8 cellular contexts compared by ENCODE assay signal in genomic region chr12:122981036-122981471, GRCh38. TPM values are rescaled to one million over a fixed set of nuclear protein-coding genes. Genes with fewer than 3 reads are reported as not detected.
DNase-seq lines count a peak whose midpoint lies in the region; ATAC-seq lines count a peak whose summit lies in the region.

No MANE protein-coding gene starts in this region.

- DNase-seq in activated CD8-positive, alpha-beta memory T cell treated with anti-CD3 and anti-CD28 coated beads, Interleukin-2, amount 50 U/mL, for 48 hours = peak; percentile 74
- DNase-seq in activated CD8-positive, alpha-beta memory T cell treated with anti-CD3 and anti-CD28 coated beads for 24 hours = no peak
- DNase-seq in activated naive CD8-positive, alpha-beta T cell treated with anti-CD3 and anti-CD28 coated beads for 36 hours = no peak
- peak in 1 of 3 donors; percentile 31 for DNase-seq in immature natural killer cell
- DNase-seq in hippocampal formation (lab: John Stamatoyannopoulos, UW) = no peak

- peak overlapping the region; percentile 90 for H3K27ac Mint-ChIP-seq in activated naive CD8-positive, alpha-beta T cell treated with anti-CD3 and anti-CD28 coated beads for 36 hours
- peak overlapping the region; percentile 49 to 84 (median 68) for H3K27ac Mint-ChIP-seq in immature natural killer cell
- H3K27ac Mint-ChIP-seq in stimulated activated naive CD8-positive, alpha-beta T cell treated with anti-CD3 and anti-CD28 coated beads, Interleukin-15, Interleukin-2, amounts not matched to agents 100 ng/mL and 50 ng/mL, for 24 hours = peak overlapping the region; percentile 82

- H3K9me3 Mint-ChIP-seq in activated naive CD8-positive, alpha-beta T cell treated with anti-CD3 and anti-CD28 coated beads for 36 hours = no peaks in the 10 kb centered on the region
- H3K9me3 Mint-ChIP-seq in immature natural killer cell = no peaks in the 10 kb centered on the region
- no peaks in the 10 kb centered on the region for H3K9me3 Mint-ChIP-seq in stimulated activated naive CD8-positive, alpha-beta T cell treated with anti-CD3 and anti-CD28 coated beads, Interleukin-15, Interleukin-2, amounts not matched to agents 100 ng/mL and 50 ng/mL, for 24 hours

- peaks cover 17% of the 10 kb centered on the region for H3K36me3 Mint-ChIP-seq in activated naive CD8-positive, alpha-beta T cell treated with anti-CD3 and anti-CD28 coated beads for 36 hours
- H3K36me3 Mint-ChIP-seq in immature natural killer cell = peaks cover 0 to 11% (median 5%) of the 10 kb centered on the region in 3 donors
- peaks cover 17% of the 10 kb centered on the region for H3K36me3 Mint-ChIP-seq in stimulated activated naive CD8-positive, alpha-beta T cell treated with anti-CD3 and anti-CD28 coated beads, Interleukin-15, Interleukin-2, amounts not matched to agents 100 ng/mL and 50 ng/mL, for 24 hours (ENCODE audit: low read depth)

- ATAC-seq in HG03442 (IDR thresholded peaks at IDR 0.05; ENCODE audit: unreplicated experiment) = peak; percentile 12
- no peak for ATAC-seq in HG03378 (IDR thresholded peaks at IDR 0.05; ENCODE audit: unreplicated experiment)

- H3K4me1 Mint-ChIP-seq in activated naive CD8-positive, alpha-beta T cell treated with anti-CD3 and anti-CD28 coated beads for 36 hours = peaks cover 48% of the 10 kb centered on the region
- peaks cover 59 to 65% of the 10 kb centered on the region in 2 donors for H3K4me1 Mint-ChIP-seq in immature natural killer cell
- H3K4me1 Mint-ChIP-seq in stimulated activated naive CD8-positive, alpha-beta T cell treated with anti-CD3 and anti-CD28 coated beads, Interleukin-15, Interleukin-2, amounts not matched to agents 100 ng/mL and 50 ng/mL, for 24 hours (ENCODE audit: low read depth) = peaks cover 59% of the 10 kb centered on the region

- H3K4me3 Mint-ChIP-seq in activated naive CD8-positive, alpha-beta T cell treated with anti-CD3 and anti-CD28 coated beads for 36 hours = peak overlapping the region; percentile 93
- H3K4me3 Mint-ChIP-seq in immature natural killer cell = peak overlapping the region; percentile 83 to 89 (median 86)
- peak overlapping the region; percentile 91 for H3K4me3 Mint-ChIP-seq in stimulated activated naive CD8-positive, alpha-beta T cell treated with anti-CD3 and anti-CD28 coated beads, Interleukin-15, Interleukin-2, amounts not matched to agents 100 ng/mL and 50 ng/mL, for 24 hours

- no peaks in the 10 kb centered on the region for H3K27me3 Mint-ChIP-seq in activated naive CD8-positive, alpha-beta T cell treated with anti-CD3 and anti-CD28 coated beads for 36 hours
- H3K27me3 Mint-ChIP-seq in immature natural killer cell (ENCODE audit: low read depth in 3 of 3) = peaks cover 0 to 9% (median 4%) of the 10 kb centered on the region in 3 donors
- H3K27me3 Mint-ChIP-seq in stimulated activated naive CD8-positive, alpha-beta T cell treated with anti-CD3 and anti-CD28 coated beads, Interleukin-15, Interleukin-2, amounts not matched to agents 100 ng/mL and 50 ng/mL, for 24 hours = no peaks in the 10 kb centered on the region

RNA-seq across cellular contexts. Expression of gene ARL6IP4, which starts 0.6 kb away (rescaled TPM):
- 100 to 1,000 TPM; 165 to 168 TPM for total RNA-seq in activated naive CD8-positive, alpha-beta T cell treated with anti-CD3 and anti-CD28 coated beads for 36 hours
- 100 to 1,000 TPM; 131 to 327 (median 245) TPM for polyA plus RNA-seq in immature natural killer cell

RNA-seq across cellular contexts. Expression of gene OGFOD2, which starts 6.0 kb away (rescaled TPM):
- 10 to 100 TPM; 26.8 to 31.8 TPM for total RNA-seq in activated naive CD8-positive, alpha-beta T cell treated with anti-CD3 and anti-CD28 coated beads for 36 hours
- 10 to 100 TPM; 14.4 to 16.6 (median 16.3) TPM for polyA plus RNA-seq in immature natural killer cell

RNA-seq across cellular contexts. Expression of gene ABCB9, which starts 14.8 kb away (rescaled TPM):
- total RNA-seq in activated naive CD8-positive, alpha-beta T cell treated with anti-CD3 and anti-CD28 coated beads for 36 hours = 1 to 10 TPM; 3.6 TPM
- under 1 TPM in 2 of 3 donors, not detected in 1; 0.31 to 0.44 TPM for polyA plus RNA-seq in immature natural killer cell
